28 cellular contexts compared by ENCODE assay signal in genomic region chr11:1966531-1966930, GRCh38. TPM values are rescaled to one million over a fixed set of nuclear protein-coding genes. Genes with fewer than 3 reads are reported as not detected.
DNase-seq lines count a peak whose midpoint lies in the region; ATAC-seq, FAIRE-seq and TF ChIP-seq lines count a peak whose summit lies in the region.
"Had no signal": no experiment of that assay in that cellular context is flagged by ENCODE, and none has a peak within 500 bp of the region (broad histone marks: within the 10 kb centered on the region; RNA-seq: fewer than 3 reads in every experiment).

No MANE protein-coding gene starts in this region.

- no peak for FAIRE-seq in kidney (lab: Jason Lieb, UNC)
- FAIRE-seq: A549, GM12878, HepG2 had no signal

- peak in 4 of 5 donors; percentile 2 to 40 (median 18) for DNase-seq in heart left ventricle
- no peak for DNase-seq in Right ventricle myocardium inferior (ENCODE audit: missing footprints)
- peak; percentile 2 for DNase-seq in kidney
- DNase-seq in psoas muscle, result peak; percentile 22 to 82
- DNase-seq in coronary artery (ENCODE audit: low spot score), result no peak
- no peak for DNase-seq in COLO829 (ENCODE audit: low spot score)
- no peak for DNase-seq in RPMI8226
- DNase-seq: AML-193; Caco-2; CD4-positive, alpha-beta memory T cell; EL; GDM1; H9; Karpas-422; NCI-H1092 treated with DMSO at 0.1 percent for 48 hours; NCI-H1436; NCI-H187; NCI-H2081 treated with DMSO at 0.1 percent for 48 hours; NCI-H2171; NCI-H226; NCI-H510A; NCI-H69 had no signal

- intact Hi-C loops in heart left ventricle (cut with DNase I), result no loop called here
- intact Hi-C loops in Right ventricle myocardium inferior (cut with DNase I), result no loop called here
- intact Hi-C loops in kidney (cut with DNase I), result no loop called here
- intact Hi-C loops in psoas muscle (cut with DNase I), result no loop called here

- 79 to 84% methylated on average over 8 of the region's 18 CpGs; no CpG with 5 or more reads in 2 of the 4 donors for WGBS in heart left ventricle, 4 donors
- WGBS in psoas muscle, 3 donors, result 16 to 33% (median 28%) methylated on average over 3 to 6 of the region's 18 CpGs

- no peak for TF ChIP-seq CTCF in heart left ventricle (IDR thresholded peaks at IDR 0.05)
- no peak for TF ChIP-seq CTCF in kidney (IDR thresholded peaks at IDR 0.05; ENCODE audit: borderline replicate concordance, extremely low read depth, insufficient read depth)
- TF ChIP-seq CTCF in psoas muscle (IDR thresholded peaks at IDR 0.05), result no peak
- TF ChIP-seq CTCF in coronary artery (IDR thresholded peaks at IDR 0.05), result no peak

- H3K27me3 ChIP-seq in heart left ventricle (no peaks in the 10 kb centered on the region), psoas muscle (ENCODE audit: insufficient read depth in 3 of 3, low read length in 2 of 3) (no peaks in the 10 kb centered on the region)
- H3K27me3 ChIP-seq: BLaER1 treated with 17β-estradiol and CSF1 and Interleukin-3, amounts not matched to agents 10 nM and 100 nM had no signal

- H3K4me3 ChIP-seq in heart left ventricle (no peak overlapping the region), kidney (ENCODE audit: low read length in 2 of 2) (no peak overlapping the region), psoas muscle (no peak overlapping the region), coronary artery (no peak overlapping the region)
- H3K4me3 ChIP-seq: A549; BLaER1 treated with 17β-estradiol and CSF1 and Interleukin-3, amounts not matched to agents 10 nM and 100 nM; GM12878; GM23338 had no signal

- ATAC-seq in heart left ventricle (peak in 1 of 4 donors; percentile 53), Right ventricle myocardium inferior (no peak), psoas muscle (peak; percentile 38 to 72 (median 52))
- ATAC-seq: A549, GM12878, GM23338, HepG2 had no signal

- no peaks in the 10 kb centered on the region for H3K36me3 ChIP-seq in heart left ventricle
- no peaks in the 10 kb centered on the region for H3K36me3 ChIP-seq in kidney (ENCODE audit: control insufficient read depth in 1 of 2, insufficient read depth in 2 of 2, low read length in 2 of 2)
- no peaks in the 10 kb centered on the region for H3K36me3 ChIP-seq in psoas muscle (ENCODE audit: insufficient read depth in 1 of 2, low read depth in 1 of 2)
- H3K36me3 ChIP-seq: BLaER1 treated with 17β-estradiol and CSF1 and Interleukin-3, amounts not matched to agents 10 nM and 100 nM had no signal

- no peak overlapping the region for H3K9ac ChIP-seq in kidney (ENCODE audit: low read length in 2 of 2)
- H3K9ac ChIP-seq: BLaER1 treated with 17β-estradiol and CSF1 and Interleukin-3, amounts not matched to agents 10 nM and 100 nM had no signal

- H3K9me3 ChIP-seq in heart left ventricle (no peaks in the 10 kb centered on the region), kidney (ENCODE audit: control insufficient read depth in 1 of 2, low read length in 2 of 2) (no peaks in the 10 kb centered on the region), psoas muscle (no peaks in the 10 kb centered on the region)
- H3K9me3 ChIP-seq: A549; BLaER1 treated with 17β-estradiol and CSF1 and Interleukin-3, amounts not matched to agents 10 nM and 100 nM; Caco-2 had no signal

- no peaks in the 10 kb centered on the region for H3K4me1 ChIP-seq in heart left ventricle
- H3K4me1 ChIP-seq in kidney (ENCODE audit: control insufficient read depth in 1 of 2, insufficient read depth in 1 of 2, low read depth in 1 of 2, low read length in 2 of 2), result no peaks in the 10 kb centered on the region
- H3K4me1 ChIP-seq in psoas muscle, result no peaks in the 10 kb centered on the region
- H3K4me1 ChIP-seq: A549; BLaER1 treated with 17β-estradiol and CSF1 and Interleukin-3, amounts not matched to agents 10 nM and 100 nM; Caco-2 had no signal

- no peak overlapping the region for H3K27ac ChIP-seq in heart left ventricle
- no peak overlapping the region for H3K27ac ChIP-seq in kidney (ENCODE audit: low read depth in 2 of 2, low read length in 2 of 2)
- H3K27ac ChIP-seq in psoas muscle, result peak overlapping the region; percentile 60
- no peak overlapping the region for H3K27ac ChIP-seq in coronary artery
- H3K27ac ChIP-seq: A549; BLaER1 treated with 17β-estradiol and CSF1 and Interleukin-3, amounts not matched to agents 10 nM and 100 nM had no signal

- TF ChIP-seq POLR2A in heart left ventricle (IDR thresholded peaks at IDR 0.05), result no peak

RNA-seq across cellular contexts. Expression of gene MRPL23, which starts 19.4 kb away (rescaled TPM):
- total RNA-seq in heart left ventricle, result 100 to 1,000 TPM in 2 of 9 donors, 10 to 100 TPM in 7; 44.0 to 183 (median 76.1) TPM
- polyA plus RNA-seq in heart left ventricle, result 100 to 1,000 TPM; 141 to 183 TPM
- total RNA-seq in Right ventricle myocardium inferior, result 107 TPM
- 45.9 TPM for total RNA-seq in kidney
- polyA plus RNA-seq in kidney (ENCODE audit: insufficient read depth, low read depth, low replicate concordance), result 183 TPM
- 10 to 100 TPM; 46.3 to 91.8 (median 66.9) TPM for total RNA-seq in psoas muscle
- polyA plus RNA-seq in psoas muscle, result 100 to 1,000 TPM in 2 of 3 donors, 10 to 100 TPM in 1; 75.4 to 163 (median 130) TPM

RNA-seq across cellular contexts. Expression of gene H19, which starts 31.1 kb away (rescaled TPM):
- total RNA-seq in heart left ventricle, result 1,000 to 10,000 TPM in 1 of 9 donors, 100 to 1,000 TPM in 8; 303 to 1,545 (median 463) TPM
- polyA plus RNA-seq in heart left ventricle, result 1,000 to 10,000 TPM in 1 of 2 donors, 100 to 1,000 TPM in 1; 627 to 1,006 TPM
- total RNA-seq in Right ventricle myocardium inferior, result 611 TPM
- total RNA-seq in kidney, result 53.8 TPM
- 140 TPM for polyA plus RNA-seq in kidney (ENCODE audit: insufficient read depth, low read depth, low replicate concordance)
- over 10,000 TPM in 1 of 4 donors, 1,000 to 10,000 TPM in 3; 2,069 to 10,740 (median 4,409) TPM for total RNA-seq in psoas muscle
- polyA plus RNA-seq in psoas muscle, result 1,000 to 10,000 TPM; 1,446 to 5,104 (median 4,933) TPM
- total RNA-seq: CD4-positive, alpha-beta memory T cell had no signal
- polyA plus RNA-seq: CD4-positive, alpha-beta memory T cell had no signal

RNA-seq across cellular contexts. Expression of gene TNNT3, which starts 47.0 kb away (rescaled TPM):
- total RNA-seq in heart left ventricle, result 10 to 100 TPM; 17.1 to 84.5 (median 49.0) TPM
- polyA plus RNA-seq in heart left ventricle, result 10 to 100 TPM; 40.8 to 45.5 TPM
- total RNA-seq in Right ventricle myocardium inferior, result 36.3 TPM
- total RNA-seq in kidney, result 0.60 TPM
- not detected for polyA plus RNA-seq in kidney (ENCODE audit: insufficient read depth, low read depth, low replicate concordance)
- total RNA-seq in psoas muscle, result 1,000 to 10,000 TPM; 1,884 to 7,638 (median 4,017) TPM
- polyA plus RNA-seq in psoas muscle, result 1,000 to 10,000 TPM; 1,367 to 5,833 (median 3,289) TPM
- total RNA-seq: GM12878, GM23338, H9, HepG2, HT-29 had no signal
- polyA plus RNA-seq: A549; CD4-positive, alpha-beta memory T cell; GM23338; HepG2 had no signal

Comparison
In these comparisons a context has a peak if more than half of its experiments do, and no peak if none do; other contexts are left out.
1. DNase-seq: peak in heart left ventricle (4 of 5), kidney (single experiment) and psoas muscle (2 of 2); none in Right ventricle myocardium inferior (single experiment), coronary artery (single experiment), COLO829 (single experiment) and RPMI8226 (single experiment).
2. RNA of gene TNNT3, which starts 47.0 kb away (total RNA-seq): 1,884 to 7,638 TPM in psoas muscle; 17.1 to 84.5 TPM in heart left ventricle, 36.3 TPM in Right ventricle myocardium inferior (single experiment) and 0.60 TPM in kidney (single experiment); every median in the first group is over 10 times any median in the second.